2 cellular contexts compared by ENCODE assay signal in the genomic region with DNA sequence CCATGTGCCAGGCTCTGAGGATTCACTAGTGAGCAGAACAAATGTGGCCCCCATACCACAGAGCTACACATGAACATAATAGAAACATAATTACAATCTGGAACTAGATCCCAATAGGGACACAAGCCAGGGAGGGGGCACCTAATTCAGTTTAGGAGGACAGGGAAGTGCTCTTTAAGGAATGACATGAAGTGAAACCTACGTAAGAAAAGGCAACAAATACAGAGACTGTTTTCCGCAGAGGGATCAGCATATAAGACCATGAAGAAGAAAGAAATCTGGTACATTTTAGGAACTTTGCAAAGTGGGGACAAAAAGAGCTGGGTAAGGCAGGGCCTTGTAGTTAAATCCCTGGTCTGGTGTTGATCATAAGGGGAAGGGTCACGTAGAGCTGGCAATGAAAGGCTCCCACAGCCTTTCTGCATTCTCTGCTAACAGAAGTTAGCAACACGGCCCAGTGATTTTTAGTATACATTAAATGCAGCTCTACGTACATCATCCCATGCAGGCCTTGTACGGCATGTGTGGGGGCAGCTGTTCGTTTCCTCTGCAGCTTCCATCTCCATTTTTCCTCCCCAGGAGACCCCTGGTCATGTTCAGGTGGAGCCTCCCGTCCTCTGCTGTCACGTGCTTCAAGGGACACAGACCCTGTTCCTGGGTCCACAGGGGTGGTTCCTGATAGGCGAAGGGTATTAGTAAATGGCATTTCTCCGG.
TF ChIP-seq lines count a peak whose summit lies in the region.

No MANE protein-coding gene starts in this region.

TF ChIP-seq in IMR-90, 13 proteins besides CTCF, POLR2A, EP300 and RAD21 (continued from another document):
- TF ChIP-seq CHD1 (IDR thresholded peaks at IDR 0.05; ENCODE audit: low read depth, low read length) = no peak
TF ChIP-seq in IMR-90: peak in this region for 0.

TF ChIP-seq in WTC11, 78 proteins besides CTCF, POLR2A, EP300 and RAD21 (continued from another document):
- TF ChIP-seq RORB (CRISPR knock-in tag; IDR thresholded peaks at IDR 0.05) (no peak), ZNF416 (CRISPR knock-in tag; IDR thresholded peaks at IDR 0.05) (no peak)
